ENCODE assay signal across 1 cellular context in the genomic region with DNA sequence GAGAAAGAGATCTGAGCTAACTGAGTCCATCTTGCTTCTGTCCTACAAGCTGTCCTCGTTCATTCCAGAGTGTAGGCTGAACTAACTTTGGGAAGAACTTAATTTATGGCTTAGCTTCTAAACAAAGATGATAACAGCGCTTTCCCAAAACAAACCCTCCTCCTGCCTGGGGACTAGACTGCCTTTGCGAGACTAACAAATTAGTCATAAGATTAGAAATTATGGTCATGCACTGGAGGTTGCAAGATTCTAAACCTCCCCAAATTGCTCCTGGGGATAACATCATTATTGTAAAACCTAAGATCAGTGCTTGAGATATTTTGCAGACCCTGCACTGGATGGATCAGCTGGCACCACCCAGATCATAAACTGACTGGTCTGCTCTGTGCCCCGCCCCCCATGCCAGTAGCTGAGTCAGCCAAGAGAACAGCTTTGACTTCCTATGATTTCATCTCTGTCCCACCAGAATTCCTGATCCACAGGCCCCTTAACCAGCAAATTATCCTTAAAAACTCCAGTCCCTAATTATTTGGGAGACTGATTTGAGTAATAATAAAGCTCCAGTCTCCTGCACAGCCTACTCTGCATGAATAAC.
TF ChIP-seq lines count a peak whose summit lies in the region.

No MANE protein-coding gene starts in this region.

TF ChIP-seq in HCT116, 20 proteins besides CTCF, POLR2A, EP300 and RAD21 (continued from another document):
- TF ChIP-seq, protein P1, sequence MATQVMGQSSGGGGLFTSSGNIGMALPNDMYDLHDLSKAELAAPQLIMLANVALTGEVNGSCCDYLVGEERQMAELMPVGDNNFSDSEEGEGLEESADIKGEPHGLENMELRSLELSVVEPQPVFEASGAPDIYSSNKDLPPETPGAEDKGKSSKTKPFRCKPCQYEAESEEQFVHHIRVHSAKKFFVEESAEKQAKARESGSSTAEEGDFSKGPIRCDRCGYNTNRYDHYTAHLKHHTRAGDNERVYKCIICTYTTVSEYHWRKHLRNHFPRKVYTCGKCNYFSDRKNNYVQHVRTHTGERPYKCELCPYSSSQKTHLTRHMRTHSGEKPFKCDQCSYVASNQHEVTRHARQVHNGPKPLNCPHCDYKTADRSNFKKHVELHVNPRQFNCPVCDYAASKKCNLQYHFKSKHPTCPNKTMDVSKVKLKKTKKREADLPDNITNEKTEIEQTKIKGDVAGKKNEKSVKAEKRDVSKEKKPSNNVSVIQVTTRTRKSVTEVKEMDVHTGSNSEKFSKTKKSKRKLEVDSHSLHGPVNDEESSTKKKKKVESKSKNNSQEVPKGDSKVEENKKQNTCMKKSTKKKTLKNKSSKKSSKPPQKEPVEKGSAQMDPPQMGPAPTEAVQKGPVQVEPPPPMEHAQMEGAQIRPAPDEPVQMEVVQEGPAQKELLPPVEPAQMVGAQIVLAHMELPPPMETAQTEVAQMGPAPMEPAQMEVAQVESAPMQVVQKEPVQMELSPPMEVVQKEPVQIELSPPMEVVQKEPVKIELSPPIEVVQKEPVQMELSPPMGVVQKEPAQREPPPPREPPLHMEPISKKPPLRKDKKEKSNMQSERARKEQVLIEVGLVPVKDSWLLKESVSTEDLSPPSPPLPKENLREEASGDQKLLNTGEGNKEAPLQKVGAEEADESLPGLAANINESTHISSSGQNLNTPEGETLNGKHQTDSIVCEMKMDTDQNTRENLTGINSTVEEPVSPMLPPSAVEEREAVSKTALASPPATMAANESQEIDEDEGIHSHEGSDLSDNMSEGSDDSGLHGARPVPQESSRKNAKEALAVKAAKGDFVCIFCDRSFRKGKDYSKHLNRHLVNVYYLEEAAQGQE (IDR thresholded peaks at IDR 0.05; ENCODE audit: low read depth): no peak
- TF ChIP-seq ELF1 (IDR thresholded peaks at IDR 0.05; ENCODE audit: borderline replicate concordance, low read depth) (no peak), CEBPB (IDR thresholded peaks at IDR 0.05; ENCODE audit: low read depth) (no peak), SP1 (IDR thresholded peaks at IDR 0.05; ENCODE audit: low read depth) (no peak)
TF ChIP-seq in HCT116: peak in this region for 0.
